Comparison of ENCODE assay signal across 15 cellular contexts in genomic region chr11:5674391-5674790, GRCh38. TPM values are rescaled to one million over a fixed set of nuclear protein-coding genes. Genes with fewer than 3 reads are reported as not detected.
DNase-seq lines count a peak whose midpoint lies in the region; ATAC-seq, FAIRE-seq and TF ChIP-seq lines count a peak whose summit lies in the region.
"Had no signal": no experiment of that assay in that cellular context is flagged by ENCODE, and none has a peak within 500 bp of the region (broad histone marks: within the 10 kb centered on the region; RNA-seq: fewer than 3 reads in every experiment).

No MANE protein-coding gene starts in this region.

- RAD21 ChIA-PET in GM12878 (lab: Charles Lee; ENCODE audit: unreplicated experiment), result interaction anchor here (1.4 kb wide), 1 partner anchor 10 kb away, joined by 5 read pairs; the partner anchor contains the start of gene TRIM5

- in situ Hi-C loops in GM12878 (cut with MboI), result no loop called here

- no peak overlapping the region for H2AFZ ChIP-seq in GM12878 (ENCODE audit: control insufficient read depth, low read depth, low read length)

- H3K4me1 Mint-ChIP-seq in activated naive CD8-positive, alpha-beta T cell (ENCODE audit: low read depth), result peaks cover 25% of the 10 kb centered on the region
- H3K4me1 Mint-ChIP-seq in activated naive CD8-positive, alpha-beta T cell treated with anti-CD3 and anti-CD28 coated beads for 36 hours, result peaks cover 18% of the 10 kb centered on the region
- H3K4me1 Mint-ChIP-seq in memory B cell, result peaks cover 11% of the 10 kb centered on the region
- peaks cover 2% of the 10 kb centered on the region for H3K4me1 Mint-ChIP-seq in endothelial cell (ENCODE audit: unreplicated experiment)
- H3K4me1 Mint-ChIP-seq: H9 had no signal

- TF ChIP-seq POLR2A in GM12878 (IDR thresholded peaks at IDR 0.05; ENCODE audit: low read depth, low read length), result no peak
- TF ChIP-seq POLR2A in ovary (IDR thresholded peaks at IDR 0.05), result no peak

- no peak overlapping the region for H3K4me2 ChIP-seq in GM12878 (ENCODE audit: control insufficient read depth, insufficient read depth)
- H3K4me2 ChIP-seq: BLaER1 treated with 17β-estradiol and CSF1 and Interleukin-3, amounts not matched to agents 10 nM and 100 nM had no signal

- no peak overlapping the region for H3K9ac ChIP-seq in GM12878 (ENCODE audit: control insufficient read depth, insufficient read depth, low read length)
- H3K9ac ChIP-seq: BLaER1 treated with 17β-estradiol and CSF1 and Interleukin-3, amounts not matched to agents 10 nM and 100 nM had no signal

- peak overlapping the region; percentile 1 for H3K4me3 Mint-ChIP-seq in activated naive CD8-positive, alpha-beta T cell
- H3K4me3 Mint-ChIP-seq in activated naive CD8-positive, alpha-beta T cell treated with anti-CD3 and anti-CD28 coated beads for 36 hours, result no peak overlapping the region
- H3K4me3 Mint-ChIP-seq in memory B cell, result no peak overlapping the region
- H3K4me3 Mint-ChIP-seq in endothelial cell (ENCODE audit: unreplicated experiment), result no peak overlapping the region
- H3K4me3 Mint-ChIP-seq: CD4-positive, CD25-positive, alpha-beta regulatory T cell; H9 had no signal

- no peak overlapping the region for H3K27ac ChIP-seq in GM12878 (ENCODE audit: control insufficient read depth, insufficient read depth)
- H3K27ac ChIP-seq in ovary, result no peak overlapping the region
- H3K27ac ChIP-seq: BLaER1 treated with 17β-estradiol and CSF1 and Interleukin-3, amounts not matched to agents 10 nM and 100 nM had no signal

- POLR2A ChIA-PET in GM12878 (lab: Charles Lee), result no interaction called here

- CTCF ChIA-PET in GM12878 (lab: Yijun Ruan, JAX), result interaction anchor here (0.8 kb wide), 1 partner anchor 10 kb away, joined by 4 read pairs; the partner anchor contains the start of gene TRIM5

- H3K9me3 ChIP-seq in GM12878 (replicated peaks; ENCODE audit: control insufficient read depth, insufficient read depth, low read length) (peaks cover 14% of the 10 kb centered on the region; the same call in 1 of the 3 replicates), ovary (no peaks in the 10 kb centered on the region)

- SMC1A ChIA-PET in GM12878 (lab: Charles Lee; ENCODE audit: uncharacterized antibody, unreplicated experiment), result interaction anchor here (0.7 to 0.9 kb wide), 2 partner anchors 51 to 52 kb away, joined by 3 read pairs; no protein-coding TSS in a partner anchor

- H3K4me1 ChIP-seq in GM12878 (ENCODE audit: control insufficient read depth, insufficient read depth, low read length) (no peaks in the 10 kb centered on the region), ovary (ENCODE audit: insufficient read depth) (no peaks in the 10 kb centered on the region)

- no peaks in the 10 kb centered on the region for H3K9me3 Mint-ChIP-seq in activated naive CD8-positive, alpha-beta T cell (ENCODE audit: low read depth)
- H3K9me3 Mint-ChIP-seq in activated naive CD8-positive, alpha-beta T cell treated with anti-CD3 and anti-CD28 coated beads for 36 hours, result peaks cover 4% of the 10 kb centered on the region
- H3K9me3 Mint-ChIP-seq in memory B cell, result no peaks in the 10 kb centered on the region
- no peaks in the 10 kb centered on the region for H3K9me3 Mint-ChIP-seq in endothelial cell (ENCODE audit: unreplicated experiment)

- H3K79me2 ChIP-seq in GM12878 (ENCODE audit: control insufficient read depth, insufficient read depth, low read length), result peaks cover 3% of the 10 kb centered on the region

- H3K36me3 ChIP-seq in GM12878 (ENCODE audit: control insufficient read depth in 2 of 2, insufficient read depth in 2 of 2, low read length in 1 of 2) (peaks cover 0 to 29% of the 10 kb centered on the region in 2 experiments), ovary (no peaks in the 10 kb centered on the region)

- no peak for DNase-seq in activated naive CD8-positive, alpha-beta T cell treated with anti-CD3 and anti-CD28 coated beads for 36 hours
- no peak for DNase-seq in GM12878 (ENCODE audit: low read depth, low spot score)
- DNase-seq in memory B cell (ENCODE audit: low spot score in 2 of 2), result no peak
- DNase-seq in endothelial cell (ENCODE audit: low spot score), result no peak
- no peak for DNase-seq in ovary
- DNase-seq: ACHN; CD4-positive, CD25-positive, alpha-beta regulatory T cell; DMS79; EL; GOT3; H9; IMR-90 had no signal

- no peaks in the 10 kb centered on the region for H4K20me1 ChIP-seq in GM12878 (ENCODE audit: control insufficient read depth, insufficient read depth)

- no peaks in the 10 kb centered on the region for H3K27me3 Mint-ChIP-seq in activated naive CD8-positive, alpha-beta T cell
- no peaks in the 10 kb centered on the region for H3K27me3 Mint-ChIP-seq in activated naive CD8-positive, alpha-beta T cell treated with anti-CD3 and anti-CD28 coated beads for 36 hours
- H3K27me3 Mint-ChIP-seq in memory B cell (no peaks in the 10 kb centered on the region), endothelial cell (ENCODE audit: unreplicated experiment) (peaks cover 2% of the 10 kb centered on the region)
- H3K27me3 Mint-ChIP-seq: CD4-positive, CD25-positive, alpha-beta regulatory T cell had no signal

- 96% methylated on average over 4 of the region's 4 CpGs for WGBS in GM12878 (ENCODE audit: insufficient coverage, insufficient replicate concordance, low lambda C conversion rate, missing lambda C conversion rate)
- WGBS in ovary, 3 donors, result 96 to 98% (median 96%) methylated on average over 4 of the region's 4 CpGs

- no peak overlapping the region for H3K27ac Mint-ChIP-seq in activated naive CD8-positive, alpha-beta T cell
- no peak overlapping the region for H3K27ac Mint-ChIP-seq in activated naive CD8-positive, alpha-beta T cell treated with anti-CD3 and anti-CD28 coated beads for 36 hours
- H3K27ac Mint-ChIP-seq in memory B cell, result peak overlapping the region; percentile 16
- no peak overlapping the region for H3K27ac Mint-ChIP-seq in endothelial cell (ENCODE audit: unreplicated experiment)
- H3K27ac Mint-ChIP-seq: H9 had no signal

- no peak for TF ChIP-seq CTCF in GM12878 (IDR thresholded peaks at IDR 0.05 in 2 of 3, conservative IDR thresholded peaks at IDR 0.05 in 1 of 3; ENCODE audit: control insufficient read depth in 2 of 3, extremely low read depth in 1 of 3, insufficient read depth in 1 of 3, low read depth in 3 of 3, low read length in 3 of 3)
- TF ChIP-seq CTCF in endothelial cell (IDR thresholded peaks at IDR 0.05; ENCODE audit: unreplicated experiment), result no peak
- TF ChIP-seq CTCF in ovary (IDR thresholded peaks at IDR 0.05), result no peak

- intact Hi-C loops in GM12878 (cut with micrococcal nuclease; ENCODE audit: unreplicated experiment) (no loop called here), ovary (cut with DNase I) (no loop called here)

- FAIRE-seq in GM12878 (lab: Jason Lieb, UNC), result no peak

- peaks cover 23% of the 10 kb centered on the region for H3K36me3 Mint-ChIP-seq in activated naive CD8-positive, alpha-beta T cell
- peaks cover 46% of the 10 kb centered on the region for H3K36me3 Mint-ChIP-seq in activated naive CD8-positive, alpha-beta T cell treated with anti-CD3 and anti-CD28 coated beads for 36 hours
- H3K36me3 Mint-ChIP-seq in memory B cell (peaks cover 32% of the 10 kb centered on the region), endothelial cell (ENCODE audit: low read depth, unreplicated experiment) (peaks cover 33% of the 10 kb centered on the region)

- no TSS peak for BruUV-seq in GM12878 (replicated peaks; lab: Mats Ljungman, UMichigan)

- TF ChIP-seq EP300 in GM12878 (IDR thresholded peaks at IDR 0.05; ENCODE audit: borderline replicate concordance in 1 of 2, control insufficient read depth in 1 of 2, low read depth in 2 of 2, low read length in 2 of 2) (no peak), ovary (IDR thresholded peaks at IDR 0.05) (no peak)

- no peak for TF ChIP-seq RAD21 in GM12878 (IDR thresholded peaks at IDR 0.05; ENCODE audit: insufficient read depth, low read depth, low read length)

- ATAC-seq in GM12878, result peak; percentile 23; the same call in 1 of the 3 replicates
- ATAC-seq in memory B cell (ENCODE audit: low read depth), result no peak
- ATAC-seq in HG03354 (IDR thresholded peaks at IDR 0.05; ENCODE audit: poor library complexity, severe bottlenecking, unreplicated experiment), result no peak

- no peak overlapping the region for H3K4me3 ChIP-seq in GM12878
- no peak overlapping the region for H3K4me3 ChIP-seq in ovary
- H3K4me3 ChIP-seq: BLaER1 treated with 17β-estradiol and CSF1 and Interleukin-3, amounts not matched to agents 10 nM and 100 nM had no signal

- H3K27me3 ChIP-seq in GM12878 (replicated peaks in 1 of 2; ENCODE audit: control insufficient read depth in 2 of 2, insufficient read depth in 2 of 2, low read length in 1 of 2) (no peaks in the 10 kb centered on the region), ovary (no peaks in the 10 kb centered on the region)
- H3K27me3 ChIP-seq: BLaER1 treated with 17β-estradiol and CSF1 and Interleukin-3, amounts not matched to agents 10 nM and 100 nM had no signal

RNA-seq across cellular contexts. Expression of gene TRIM5, which starts 10.5 kb away (rescaled TPM):
- 10 to 100 TPM; 18.7 to 20.3 TPM for total RNA-seq in activated naive CD8-positive, alpha-beta T cell treated with anti-CD3 and anti-CD28 coated beads for 36 hours
- 99.9 and 101 TPM in 2 replicates for total RNA-seq in GM12878 (2013; cell fraction: nucleolus; rRNA removed)
- 34.7 and 39.8 TPM in 2 replicates for total RNA-seq in GM12878 (2014; rRNA removed)
- total RNA-seq in GM12878 (2014; rRNA removed; fragmentation: Illumina TruSeq; extraction: Trizol), result 38.8 and 40.3 TPM in 2 replicates
- 29.8 and 34.7 TPM in 2 replicates for total RNA-seq in GM12878 (2021)
- polyA plus RNA-seq in GM12878 (2011; ENCODE audit: low read depth), result 16.7 TPM
- polyA plus RNA-seq in GM12878 (2011; rRNA removed), result 59.7 and 61.7 TPM in 2 replicates
- 26.4 and 34.6 TPM in 2 replicates for polyA plus RNA-seq in GM12878 (2011; cell fraction: cytosol; rRNA removed)
- 35.6 and 39.6 TPM in 2 replicates for polyA plus RNA-seq in GM12878 (2011; cell fraction: nucleus; rRNA removed)
- 23.6 and 26.2 TPM in 2 replicates for polyA plus RNA-seq in GM12878 (2012)
- polyA plus RNA-seq in GM12878 (2014; fragmentation: Illumina TruSeq; extraction: Trizol), result 41.5 and 53.2 TPM in 2 replicates
- 10 to 100 TPM; 20.0 to 21.8 TPM for polyA plus RNA-seq in GM12878 (2014; fragmentation: Nextera tagmentation; extraction: Ambion mirVana)
- 23.5 and 23.9 TPM in 2 replicates for polyA plus RNA-seq in GM12878 (2014; rRNA removed)
- 10 to 100 TPM; 24.1 to 29.0 TPM for polyA plus RNA-seq in GM12878 (2016; fragmentation: Nextera tagmentation; extraction: Ambion mirVana)
- polyA minus RNA-seq in GM12878 (2011; rRNA and poly(A)+ RNA removed), result 51.3 and 57.4 TPM in 2 replicates
- polyA minus RNA-seq in GM12878 (2011; cell fraction: cytosol; rRNA and poly(A)+ RNA removed), result 15.9 and 19.4 TPM in 2 replicates
- polyA minus RNA-seq in GM12878 (2011; cell fraction: nucleus; rRNA and poly(A)+ RNA removed), result 22.8 and 24.2 TPM in 2 replicates
- total RNA-seq in endothelial cell (ENCODE audit: unreplicated experiment), result 114 TPM
- total RNA-seq in ovary, result 10 to 100 TPM; 16.8 to 35.8 (median 24.9) TPM
- 10 to 100 TPM; 11.8 to 23.8 TPM for polyA plus RNA-seq in ovary

RNA-seq across cellular contexts. Expression of gene TRIM22, which starts 15.2 kb away (rescaled TPM):
- 100 to 1,000 TPM; 141 to 143 TPM for total RNA-seq in activated naive CD8-positive, alpha-beta T cell treated with anti-CD3 and anti-CD28 coated beads for 36 hours
- total RNA-seq in GM12878 (2013; cell fraction: nucleolus; rRNA removed), result 752 and 763 TPM in 2 replicates
- total RNA-seq in GM12878 (2014; rRNA removed), result 146 and 198 TPM in 2 replicates
- total RNA-seq in GM12878 (2014; rRNA removed; fragmentation: Illumina TruSeq; extraction: Trizol), result 217 and 238 TPM in 2 replicates
- total RNA-seq in GM12878 (2021), result 239 and 241 TPM in 2 replicates
- 148 TPM for polyA plus RNA-seq in GM12878 (2011; ENCODE audit: low read depth)
- polyA plus RNA-seq in GM12878 (2011; rRNA removed), result 485 and 630 TPM in 2 replicates
- 231 and 235 TPM in 2 replicates for polyA plus RNA-seq in GM12878 (2011; cell fraction: cytosol; rRNA removed)
- 410 and 470 TPM in 2 replicates for polyA plus RNA-seq in GM12878 (2011; cell fraction: nucleus; rRNA removed)
- polyA plus RNA-seq in GM12878 (2012), result 172 and 198 TPM in 2 replicates
- polyA plus RNA-seq in GM12878 (2014; fragmentation: Illumina TruSeq; extraction: Trizol), result 239 and 325 TPM in 2 replicates
- 100 to 1,000 TPM; 116 to 143 TPM for polyA plus RNA-seq in GM12878 (2014; fragmentation: Nextera tagmentation; extraction: Ambion mirVana)
- 163 and 194 TPM in 2 replicates for polyA plus RNA-seq in GM12878 (2014; rRNA removed)
- polyA plus RNA-seq in GM12878 (2016; fragmentation: Nextera tagmentation; extraction: Ambion mirVana), result 100 to 1,000 TPM; 199 to 208 TPM
- polyA minus RNA-seq in GM12878 (2011; rRNA and poly(A)+ RNA removed), result 257 and 282 TPM in 2 replicates
- 79.8 and 91.3 TPM in 2 replicates for polyA minus RNA-seq in GM12878 (2011; cell fraction: cytosol; rRNA and poly(A)+ RNA removed)
- polyA minus RNA-seq in GM12878 (2011; cell fraction: nucleus; rRNA and poly(A)+ RNA removed), result 138 and 153 TPM in 2 replicates
- 1.2 TPM for total RNA-seq in endothelial cell (ENCODE audit: unreplicated experiment)
- 10 to 100 TPM; 31.0 to 77.4 (median 68.5) TPM for total RNA-seq in ovary
- polyA plus RNA-seq in ovary, result 10 to 100 TPM; 40.7 to 84.4 TPM

RNA-seq across cellular contexts. Expression of gene TRIM34, which starts 49.6 kb away (rescaled TPM):
- 1 to 10 TPM; 6.1 to 7.8 TPM for total RNA-seq in activated naive CD8-positive, alpha-beta T cell treated with anti-CD3 and anti-CD28 coated beads for 36 hours
- total RNA-seq in GM12878 (2013; cell fraction: nucleolus; rRNA removed), result 36.6 and 39.5 TPM in 2 replicates
- total RNA-seq in GM12878 (2014; rRNA removed), result 21.0 and 31.6 TPM in 2 replicates
- total RNA-seq in GM12878 (2014; rRNA removed; fragmentation: Illumina TruSeq; extraction: Trizol), result 27.5 and 29.2 TPM in 2 replicates
- total RNA-seq in GM12878 (2021), result 16.7 and 18.1 TPM in 2 replicates
- polyA plus RNA-seq in GM12878 (2011; ENCODE audit: low read depth), result 20.2 TPM
- 51.4 and 68.7 TPM in 2 replicates for polyA plus RNA-seq in GM12878 (2011; rRNA removed)
- 19.2 and 27.7 TPM in 2 replicates for polyA plus RNA-seq in GM12878 (2011; cell fraction: cytosol; rRNA removed)
- polyA plus RNA-seq in GM12878 (2011; cell fraction: nucleus; rRNA removed), result 52.1 and 65.9 TPM in 2 replicates
- polyA plus RNA-seq in GM12878 (2012), result 19.1 and 21.1 TPM in 2 replicates
- 29.0 and 37.0 TPM in 2 replicates for polyA plus RNA-seq in GM12878 (2014; fragmentation: Illumina TruSeq; extraction: Trizol)
- polyA plus RNA-seq in GM12878 (2014; fragmentation: Nextera tagmentation; extraction: Ambion mirVana), result 10 to 100 TPM; 22.0 to 33.6 TPM
- polyA plus RNA-seq in GM12878 (2014; rRNA removed), result 16.4 and 19.9 TPM in 2 replicates
- polyA plus RNA-seq in GM12878 (2016; fragmentation: Nextera tagmentation; extraction: Ambion mirVana), result 10 to 100 TPM; 16.9 to 19.7 TPM
- polyA minus RNA-seq in GM12878 (2011; rRNA and poly(A)+ RNA removed), result 32.7 and 36.4 TPM in 2 replicates
- 6.4 and 7.1 TPM in 2 replicates for polyA minus RNA-seq in GM12878 (2011; cell fraction: cytosol; rRNA and poly(A)+ RNA removed)
- polyA minus RNA-seq in GM12878 (2011; cell fraction: nucleus; rRNA and poly(A)+ RNA removed), result 8.7 and 12.1 TPM in 2 replicates
- 0.64 TPM for total RNA-seq in endothelial cell (ENCODE audit: unreplicated experiment)
- 1 to 10 TPM; 4.7 to 8.8 (median 6.1) TPM for total RNA-seq in ovary
- polyA plus RNA-seq in ovary, result 10 to 100 TPM in 1 of 2 donors, 1 to 10 TPM in 1; 7.2 to 16.6 TPM

Comparison
In these comparisons a context has a peak if more than half of its experiments do, and no peak if none do; other contexts are left out.
1. RNA of gene TRIM22, which starts 15.2 kb away (total RNA-seq): 146 to 763 TPM in GM12878, 141 to 143 TPM in activated naive CD8-positive, alpha-beta T cell treated with anti-CD3 and anti-CD28 coated beads for 36 hours and 31.0 to 77.4 TPM in ovary; 1.2 TPM in endothelial cell (single experiment); every median in the first group is over 10 times any median in the second.